Comparison of ENCODE assay signal across 19 cellular contexts in genomic region chr5:174165406-174165805, GRCh38.
DNase-seq lines count a peak whose midpoint lies in the region; ATAC-seq and TF ChIP-seq lines count a peak whose summit lies in the region.
"Had no signal": no experiment of that assay in that cellular context is flagged by ENCODE, and none has a peak within 500 bp of the region (broad histone marks: within the 10 kb centered on the region; RNA-seq: fewer than 3 reads in every experiment).

No MANE protein-coding gene starts in this region.

- no peak overlapping the region for H3K4me3 Mint-ChIP-seq in activated naive CD4-positive, alpha-beta T cell treated with anti-CD3 and anti-CD28 coated beads, Interleukin-2, amount 10 ng/mL, durations not matched to agents 7 days and 5 days
- H3K4me3 Mint-ChIP-seq: B cell; CD4-positive, alpha-beta T cell; CD8-positive, alpha-beta T cell had no signal

- H3K27ac ChIP-seq in heart left ventricle (no peak overlapping the region), coronary artery (no peak overlapping the region), neuronal stem cell (replicated peaks; ENCODE audit: low read length) (no peak overlapping the region)
- H3K27ac ChIP-seq: 22Rv1; A549; BLaER1 treated with 17β-estradiol and CSF1 and Interleukin-3, amounts not matched to agents 10 nM and 100 nM; C4-2B had no signal

- no peak overlapping the region for H3K27ac Mint-ChIP-seq in activated naive CD4-positive, alpha-beta T cell treated with anti-CD3 and anti-CD28 coated beads, Interleukin-2, amount 10 ng/mL, durations not matched to agents 7 days and 5 days
- H3K27ac Mint-ChIP-seq: B cell; CD4-positive, alpha-beta T cell; CD8-positive, alpha-beta T cell had no signal

- no peaks in the 10 kb centered on the region for H3K36me3 Mint-ChIP-seq in activated naive CD4-positive, alpha-beta T cell treated with anti-CD3 and anti-CD28 coated beads, Interleukin-2, amount 10 ng/mL, durations not matched to agents 7 days and 5 days
- H3K36me3 Mint-ChIP-seq: CD8-positive, alpha-beta T cell had no signal

- intact Hi-C loops in cardiac septum (cut with DNase I): no loop called here
- intact Hi-C loops in heart left ventricle (cut with DNase I): no loop called here

- H2BK5ac ChIP-seq in neuronal stem cell (ENCODE audit: low read length): no peak overlapping the region

- H3K9me3 Mint-ChIP-seq in activated naive CD4-positive, alpha-beta T cell treated with anti-CD3 and anti-CD28 coated beads, Interleukin-2, amount 10 ng/mL, durations not matched to agents 7 days and 5 days: peaks cover 4% of the 10 kb centered on the region
- H3K9me3 Mint-ChIP-seq: CD4-positive, alpha-beta T cell had no signal

- DNase-seq in cardiac septum (ENCODE audit: low spot score) (peak; percentile 36), heart left ventricle (no peak), coronary artery (ENCODE audit: low spot score) (peak; percentile 24), neuronal stem cell (ENCODE audit: low spot score) (no peak), erythroblast (lab: John Stamatoyannopoulos, UW) (no peak), NCI-H2029 (lab: John Stamatoyannopoulos, UW) (no peak)
- DNase-seq in activated naive CD4-positive, alpha-beta T cell treated with anti-CD3 and anti-CD28 coated beads, Interleukin-2, amount 10 ng/mL, durations not matched to agents 7 days and 5 days: no peak
- DNase-seq: AML-193; Caco-2; Calu3; CD4-positive, alpha-beta T cell; CD8-positive, alpha-beta T cell; DMS79 treated with DMSO at 0.1 percent for 48 hours; GF-D8 had no signal

- H3K27me3 ChIP-seq in heart left ventricle (no peaks in the 10 kb centered on the region), neuronal stem cell (ENCODE audit: control insufficient read depth in 3 of 3, insufficient read depth in 3 of 3, low read depth in 1 of 3, low read length in 3 of 3) (no peaks in the 10 kb centered on the region)
- H3K27me3 ChIP-seq: BLaER1 treated with 17β-estradiol and CSF1 and Interleukin-3, amounts not matched to agents 10 nM and 100 nM had no signal

- no peak overlapping the region for H2BK120ac ChIP-seq in neuronal stem cell (ENCODE audit: low read depth, low read length)

- no peak overlapping the region for H2AK5ac ChIP-seq in neuronal stem cell (ENCODE audit: low read depth, low read length)

- H3K4me3 ChIP-seq in heart left ventricle (no peak overlapping the region), coronary artery (no peak overlapping the region), neuronal stem cell (ENCODE audit: low read length in 2 of 2) (no peak overlapping the region)
- H3K4me3 ChIP-seq: A549; BLaER1 treated with 17β-estradiol and CSF1 and Interleukin-3, amounts not matched to agents 10 nM and 100 nM had no signal

- H2BK12ac ChIP-seq in neuronal stem cell (ENCODE audit: low read length): peak overlapping the region; percentile 51

- no peak for ATAC-seq in heart left ventricle
- ATAC-seq: A549; CD8-positive, alpha-beta T cell had no signal

- H3K4me2 ChIP-seq in neuronal stem cell (ENCODE audit: insufficient read depth, low read length, poor library complexity, severe bottlenecking): no peak overlapping the region
- H3K4me2 ChIP-seq: A549; BLaER1 treated with 17β-estradiol and CSF1 and Interleukin-3, amounts not matched to agents 10 nM and 100 nM had no signal

- H3K14ac ChIP-seq in neuronal stem cell (ENCODE audit: low read length): no peak overlapping the region

- 73 to 89% (median 79%) methylated on average over 9 of the region's 9 CpGs for WGBS in heart left ventricle, 4 donors
- WGBS in neuronal stem cell (ENCODE audit: extremely low coverage in 2 of 2, insufficient read length in 2 of 2, insufficient replicate concordance in 1 of 2), 2 donors: no CpG with 5 or more reads among the region's 9 CpGs

- no peaks in the 10 kb centered on the region for H3K4me1 Mint-ChIP-seq in activated naive CD4-positive, alpha-beta T cell treated with anti-CD3 and anti-CD28 coated beads, Interleukin-2, amount 10 ng/mL, durations not matched to agents 7 days and 5 days
- H3K4me1 Mint-ChIP-seq: B cell had no signal

- peak overlapping the region; percentile 0 for H3K4ac ChIP-seq in neuronal stem cell (ENCODE audit: low read length)

- H3K4me1 ChIP-seq in heart left ventricle (peaks cover 0 to 3% (median 0%) of the 10 kb centered on the region in 12 donors), neuronal stem cell (ENCODE audit: control insufficient read depth in 2 of 2, insufficient read depth in 1 of 2, low read depth in 1 of 2, low read length in 2 of 2) (peaks cover 0 to 5% of the 10 kb centered on the region in 2 donors)
- H3K4me1 ChIP-seq: A549, Caco-2 had no signal

- H2BK15ac ChIP-seq in neuronal stem cell (ENCODE audit: low read length): no peak overlapping the region

- H3K36me3 ChIP-seq in heart left ventricle: no peaks in the 10 kb centered on the region
- H3K36me3 ChIP-seq in neuronal stem cell (replicated peaks in 1 of 2; ENCODE audit: control insufficient read depth in 2 of 2, insufficient read depth in 2 of 2, low read length in 2 of 2): no peaks in the 10 kb centered on the region
- H3K36me3 ChIP-seq: BLaER1 treated with 17β-estradiol and CSF1 and Interleukin-3, amounts not matched to agents 10 nM and 100 nM had no signal

- no peaks in the 10 kb centered on the region for H3K79me1 ChIP-seq in neuronal stem cell (ENCODE audit: low read depth, low read length)

- no peak overlapping the region for H4K91ac ChIP-seq in neuronal stem cell (ENCODE audit: low read depth, low read length, poor library complexity)

- TF ChIP-seq CTCF in heart left ventricle (IDR thresholded peaks at IDR 0.05) (no peak), coronary artery (IDR thresholded peaks at IDR 0.05) (no peak)

- no peak overlapping the region for H3K9ac ChIP-seq in neuronal stem cell (ENCODE audit: low read depth, low read length, poor library complexity)
- H3K9ac ChIP-seq: BLaER1 treated with 17β-estradiol and CSF1 and Interleukin-3, amounts not matched to agents 10 nM and 100 nM had no signal

- no peak overlapping the region for H3K18ac ChIP-seq in neuronal stem cell (ENCODE audit: low read length)

- H2AFZ ChIP-seq in neuronal stem cell (ENCODE audit: low read length): no peak overlapping the region

- H3K9me3 ChIP-seq in heart left ventricle (peaks cover 0 to 18% (median 6%) of the 10 kb centered on the region in 12 donors), neuronal stem cell (replicated peaks in 1 of 2; ENCODE audit: control insufficient read depth in 2 of 2, insufficient read depth in 1 of 2, low read depth in 1 of 2, low read length in 2 of 2) (peaks cover 0 to 2% of the 10 kb centered on the region in 2 donors)

- TF ChIP-seq POLR2A in heart left ventricle (IDR thresholded peaks at IDR 0.05) (no peak), erythroblast (IDR thresholded peaks at IDR 0.05; ENCODE audit: low read length) (no peak)

- H4K8ac ChIP-seq in neuronal stem cell (ENCODE audit: low read depth, low read length): no peak overlapping the region

- H3K27me3 Mint-ChIP-seq in activated naive CD4-positive, alpha-beta T cell treated with anti-CD3 and anti-CD28 coated beads, Interleukin-2, amount 10 ng/mL, durations not matched to agents 7 days and 5 days: no peaks in the 10 kb centered on the region

- CTCF ChIA-PET in activated naive CD4-positive, alpha-beta T cell treated with anti-CD3 and anti-CD28 coated beads, Interleukin-2, amount 10 ng/mL, durations not matched to agents 7 days and 5 days (lab: Charles Lee): no interaction called here

- H3K23ac ChIP-seq in neuronal stem cell (ENCODE audit: low read depth, low read length, poor library complexity): no peak overlapping the region

Comparison
In these comparisons a context has a peak if more than half of its experiments do, and no peak if none do; other contexts are left out.
1. DNase-seq: peak in cardiac septum (single experiment) and coronary artery (single experiment); none in heart left ventricle (0 of 5), neuronal stem cell (single experiment), activated naive CD4-positive, alpha-beta T cell treated with anti-CD3 and anti-CD28 coated beads, Interleukin-2, amount 10 ng/mL, durations not matched to agents 7 days and 5 days (single experiment), erythroblast (0 of 2) and NCI-H2029 (single experiment).